Comparison of ENCODE assay signal across 21 cellular contexts in the genomic region with DNA sequence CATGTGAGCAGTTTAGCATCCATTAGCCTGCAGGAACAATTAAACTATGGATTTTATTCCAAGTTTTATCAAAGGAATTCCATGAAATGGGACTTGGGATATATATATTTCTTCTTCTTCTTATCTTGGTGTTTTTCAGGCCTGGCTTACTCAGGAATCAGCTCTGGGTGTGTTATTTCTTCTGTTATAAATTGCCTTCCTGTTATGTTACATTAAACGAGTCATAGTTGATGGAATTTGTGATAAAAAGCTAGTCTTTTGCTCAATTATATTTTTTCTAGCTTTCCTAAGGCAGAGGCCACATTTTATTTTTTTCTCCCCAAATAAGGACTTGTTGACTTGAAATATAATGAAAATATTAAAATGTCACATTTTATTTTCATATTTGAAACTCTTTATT.
DNase-seq lines count a peak whose midpoint lies in the region; TF ChIP-seq lines count a peak whose summit lies in the region.
"Had no signal": no experiment of that assay in that cellular context is flagged by ENCODE, and none has a peak within 500 bp of the region (broad histone marks: within the 10 kb centered on the region; RNA-seq: fewer than 3 reads in every experiment).

No MANE protein-coding gene starts in this region.

- peak overlapping the region; percentile 12 for H3K4me3 Mint-ChIP-seq in MCF 10A (ENCODE audit: unreplicated experiment)
- H3K4me3 Mint-ChIP-seq: activated T-cell treated with anti-CD3 and anti-CD28 coated beads, Interleukin-2, amount 50 U/mL, for 24 hours had no signal

- intact Hi-C loops in MCF 10A (cut with micrococcal nuclease) = loop anchor here (5.0 to 10.0 kb wide), 2 partner anchors 163 to 371 kb away; no protein-coding TSS in a partner anchor
- intact Hi-C loops in breast epithelium (cut with DNase I; ENCODE audit: low total_unique reads) = no loop called here

- TF ChIP-seq POLR2A in breast epithelium (IDR thresholded peaks at IDR 0.05) = no peak

- no peaks in the 10 kb centered on the region for H3K27me3 ChIP-seq in breast epithelium
- H3K27me3 ChIP-seq: ascending aorta, hepatocyte, neutrophil had no signal

- H3K4me3 ChIP-seq in breast epithelium = no peak overlapping the region
- no peak overlapping the region for H3K4me3 ChIP-seq in fibroblast of villous mesenchyme (ENCODE audit: low read depth, low read length)
- H3K4me3 ChIP-seq: ascending aorta, hepatocyte, lower lobe of right lung had no signal

- H3K4me1 Mint-ChIP-seq in MCF 10A (ENCODE audit: insufficient read depth, unreplicated experiment) = peaks cover 6% of the 10 kb centered on the region

- no peaks in the 10 kb centered on the region for H3K36me3 ChIP-seq in breast epithelium
- H3K36me3 ChIP-seq: ascending aorta, lower lobe of right lung, neutrophil had no signal

- peaks cover 0 to 3% of the 10 kb centered on the region in 2 donors for H3K9me3 ChIP-seq in breast epithelium
- H3K9me3 ChIP-seq: ascending aorta, lower lobe of right lung, neutrophil had no signal

- POLR2A ChIA-PET in MCF 10A (lab: Yijun Ruan, JAX) = interaction anchor here (1.0 kb wide), 1 partner anchor 139 kb away, joined by 3 read pairs; no protein-coding TSS in a partner anchor

- CTCF ChIA-PET in MCF 10A (lab: Yijun Ruan, JAX) = interaction anchor here (0.7 kb wide), 1 partner anchor 10 kb away, joined by 3 read pairs; no protein-coding TSS in a partner anchor

- H3K4me1 ChIP-seq in breast epithelium = no peaks in the 10 kb centered on the region
- H3K4me1 ChIP-seq: ascending aorta, lower lobe of right lung had no signal

- no peak overlapping the region for H3K27ac Mint-ChIP-seq in MCF 10A (ENCODE audit: low read depth, unreplicated experiment)
- H3K27ac Mint-ChIP-seq: activated T-cell treated with anti-CD3 and anti-CD28 coated beads, Interleukin-2, amount 50 U/mL, for 24 hours had no signal

- BruUV-seq in MCF 10A (replicated peaks; lab: Mats Ljungman, UMichigan) = no TSS peak

- H3K36me3 Mint-ChIP-seq in MCF 10A (ENCODE audit: insufficient read depth, unreplicated experiment) = no peaks in the 10 kb centered on the region

- TF ChIP-seq CTCF in MCF 10A (IDR thresholded peaks at IDR 0.05; ENCODE audit: unreplicated experiment) (no peak), breast epithelium (IDR thresholded peaks at IDR 0.05) (no peak), fibroblast of villous mesenchyme (IDR thresholded peaks at IDR 0.05; ENCODE audit: insufficient read depth, low read depth, low read length) (no peak)

- H3K9me3 Mint-ChIP-seq in MCF 10A (ENCODE audit: unreplicated experiment) = peaks cover 12% of the 10 kb centered on the region
- H3K9me3 Mint-ChIP-seq: activated T-cell treated with anti-CD3 and anti-CD28 coated beads, Interleukin-2, amount 50 U/mL, for 24 hours had no signal

- no peaks in the 10 kb centered on the region for H3K27me3 Mint-ChIP-seq in MCF 10A (ENCODE audit: insufficient read depth, unreplicated experiment)
- H3K27me3 Mint-ChIP-seq: activated T-cell treated with anti-CD3 and anti-CD28 coated beads, Interleukin-2, amount 50 U/mL, for 24 hours had no signal

- DNase-seq in MCF 10A (ENCODE audit: unreplicated experiment) (peak; percentile 8), breast epithelium (ENCODE audit: low spot score in 2 of 2) (no peak), amniotic stem cell (lab: John Stamatoyannopoulos, UW) (peak; percentile 25), fibroblast of villous mesenchyme (ENCODE audit: low read depth) (peak; percentile 66), SKM-1 treated with dmso at 0.1 percent for 144 hours (lab: John Stamatoyannopoulos, UW; ENCODE audit: unreplicated experiment) (no peak), substantia nigra (lab: John Stamatoyannopoulos, UW) (no peak), mucosa of gallbladder (ENCODE audit: low spot score) (no peak), NCI-H524 (lab: John Stamatoyannopoulos, UW) (no peak)
- DNase-seq: activated naive CD4-positive, alpha-beta T cell treated with Interleukin-2 at 50 U/mL for 16 hours; activated T-cell treated with anti-CD3 and anti-CD28 coated beads, Interleukin-2, amount 50 U/mL, for 24 hours; islet precursor cell; lower lobe of right lung; NCI-H187 treated with DMSO at 0.1 percent for 48 hours; NCI-H226; NCI-H82; retina; stimulated activated CD8-positive, alpha-beta memory T cell treated with anti-CD3 and anti-CD28 coated beads, Interleukin-4, amount 100 ng/mL, for 48 hours had no signal

- H3K27ac ChIP-seq in breast epithelium (no peak overlapping the region), substantia nigra (ENCODE audit: low read depth, low read length, poor library complexity, severe bottlenecking) (no peak overlapping the region)
- H3K27ac ChIP-seq: ascending aorta, C4-2B, hepatocyte, lower lobe of right lung, neutrophil had no signal

Comparison
In these comparisons a context has a peak if more than half of its experiments do, and no peak if none do; other contexts are left out.
1. DNase-seq: peak in MCF 10A (single experiment), amniotic stem cell (single experiment) and fibroblast of villous mesenchyme (single experiment); none in breast epithelium (0 of 2), SKM-1 treated with dmso at 0.1 percent for 144 hours (single experiment), substantia nigra (0 of 49), mucosa of gallbladder (single experiment) and NCI-H524 (0 of 2).